ENCODE assay signal across 7 cellular contexts in genomic region chr12:64610660-64611429, GRCh38. TPM values are rescaled to one million over a fixed set of nuclear protein-coding genes. Genes with fewer than 3 reads are reported as not detected.
A peak's percentile ranks its signal among the peaks of the same experiment; 100 is the strongest.
DNase-seq lines count a peak whose midpoint lies in the region; ATAC-seq and TF ChIP-seq lines count a peak whose summit lies in the region.

No MANE protein-coding gene starts in this region.

- peak; percentile 57 for ATAC-seq in GM18498 (IDR thresholded peaks at IDR 0.05; ENCODE audit: unreplicated experiment)

- H3K9me3 Mint-ChIP-seq in chondrocyte (ENCODE audit: low read depth): no peaks in the 10 kb centered on the region

- POLR2A ChIA-PET in HEK293T (lab: Yijun Ruan, JAX): interaction anchor here (1.0 to 1.3 kb wide), 3 partner anchors 15 to 81 kb away, joined by 3 to 6 read pairs (median 4); no protein-coding TSS in a partner anchor

- H3K4me1 ChIP-seq in liver (ENCODE audit: control insufficient read depth in 4 of 4, insufficient read depth in 4 of 4, low read length in 3 of 4): peaks cover 2 to 19% (median 8%) of the 10 kb centered on the region in 4 donors

- no peaks in the 10 kb centered on the region for H3K9me3 ChIP-seq in liver (ENCODE audit: control insufficient read depth in 4 of 4, low read length in 3 of 4)

- TF ChIP-seq RAD21 in liver (IDR thresholded peaks at IDR 0.05): no peak

- no peaks in the 10 kb centered on the region for H3K27me3 ChIP-seq in liver (ENCODE audit: control insufficient read depth in 4 of 4, insufficient read depth in 4 of 4, low read length in 3 of 4)

- WGBS in liver: 1% methylated on average over 63 of the region's 63 CpGs

- no peaks in the 10 kb centered on the region for H3K36me3 ChIP-seq in liver (ENCODE audit: control insufficient read depth in 4 of 4, insufficient read depth in 3 of 4, low read depth in 1 of 4, low read length in 3 of 4)

- peak overlapping the region; percentile 93 for H3K27ac Mint-ChIP-seq in chondrocyte (ENCODE audit: unreplicated experiment)

- no peak for TF ChIP-seq CTCF in chondrocyte (IDR thresholded peaks at IDR 0.05)
- no peak for TF ChIP-seq CTCF in liver (IDR thresholded peaks at IDR 0.05; ENCODE audit: low read depth, low read length, missing input control)

- CTCF ChIA-PET in HEK293T (lab: Yijun Ruan, JAX): interaction anchor here (0.8 to 1.7 kb wide), 3 partner anchors 62 to 87 kb away, joined by 4 to 5 read pairs (median 5); no protein-coding TSS in a partner anchor

- DNase-seq in HEK293T (ENCODE audit: extremely low spot score) (peak; percentile 62), NAMALWA (ENCODE audit: low spot score) (peak; percentile 87), chondrocyte (ENCODE audit: low spot score) (peak; percentile 92)
- DNase-seq in activated CD4-positive, CD25-positive, alpha-beta regulatory T cell (lab: John Stamatoyannopoulos, UW): peak; percentile 31 to 59 (median 50)
- DNase-seq in stimulated activated CD8-positive, alpha-beta memory T cell treated with anti-CD3 and anti-CD28 coated beads, Interleukin-12 subunit alpha, Interleukin-12 subunit beta, amount 100 ng/mL, for 1 hour (ENCODE audit: low read depth): peak; percentile 61

- no peaks in the 10 kb centered on the region for H3K36me3 Mint-ChIP-seq in chondrocyte (ENCODE audit: low read depth)

- peaks cover 49% of the 10 kb centered on the region for H3K4me1 Mint-ChIP-seq in chondrocyte (ENCODE audit: low read depth)

- H3K9ac ChIP-seq in liver (ENCODE audit: low read depth in 1 of 2, low read length in 2 of 2): peak overlapping the region; percentile 18 to 53

- peak overlapping the region; percentile 61 to 80 (median 64) for H3K4me3 ChIP-seq in liver (ENCODE audit: low read depth in 1 of 3, low read length in 3 of 3)

- no peaks in the 10 kb centered on the region for H3K27me3 Mint-ChIP-seq in chondrocyte (ENCODE audit: low read depth)

- H3K4me3 Mint-ChIP-seq in chondrocyte (ENCODE audit: unreplicated experiment): peak overlapping the region; percentile 90

- peak overlapping the region; percentile 85 to 90 for H3K27ac ChIP-seq in liver (ENCODE audit: low read depth in 1 of 2, low read length in 2 of 2)

TF ChIP-seq in HEK293T, 16 proteins besides CTCF, POLR2A, EP300 and RAD21:
- TF ChIP-seq FOXM1 (IDR thresholded peaks at IDR 0.05; ENCODE audit: borderline replicate concordance) (no peak), L3MBTL2 (conservative IDR thresholded peaks at IDR 0.05) (peak; percentile 46), LEF1 (IDR thresholded peaks at IDR 0.05; ENCODE audit: borderline replicate concordance) (no peak)

TF ChIP-seq in liver, 16 proteins besides CTCF, POLR2A, EP300 and RAD21:
- TF ChIP-seq GABPA (IDR thresholded peaks at IDR 0.05 in 1 of 2, conservative IDR thresholded peaks at IDR 0.05 in 1 of 2) (no peak), RXRA (IDR thresholded peaks at IDR 0.05) (no peak), FOXA1 (IDR thresholded peaks at IDR 0.05) (no peak), NR2F2 (IDR thresholded peaks at IDR 0.05) (peak; percentile 65)

RNA-seq across cellular contexts. Expression of gene RASSF3, which starts 0.6 kb away (rescaled TPM):
- total RNA-seq in chondrocyte: 30.9 to 51.1 TPM (median 47.9 TPM) in 3 replicates
- total RNA-seq in liver: 1 to 10 TPM; 9.0 to 9.1 TPM
- 1 to 10 TPM; 2.2 TPM for polyA plus RNA-seq in liver

Comparison
In these comparisons a context has a peak if more than half of its experiments do, and no peak if none do; other contexts are left out.
1. Peak in every context shown above with its lines: DNase-seq, ATAC-seq, H3K4me3 ChIP-seq and H3K27ac ChIP-seq.